Comparison of ENCODE assay signal across 20 cellular contexts in genomic region chr3:52514576-52514975, GRCh38. TPM values are rescaled to one million over a fixed set of nuclear protein-coding genes. Genes with fewer than 3 reads are reported as not detected.
DNase-seq lines count a peak whose midpoint lies in the region; ATAC-seq, FAIRE-seq and TF ChIP-seq lines count a peak whose summit lies in the region.
"Had no signal": no experiment of that assay in that cellular context is flagged by ENCODE, and none has a peak within 500 bp of the region (broad histone marks: within the 10 kb centered on the region; RNA-seq: fewer than 3 reads in every experiment).

No MANE protein-coding gene starts in this region.

- H3K79me2 ChIP-seq in HepG2 (ENCODE audit: insufficient read depth, low read length), result no peaks in the 10 kb centered on the region

- H3K9me3 ChIP-seq in HepG2 (ENCODE audit: low read length) (no peaks in the 10 kb centered on the region), right lobe of liver (no peaks in the 10 kb centered on the region), neuronal stem cell (replicated peaks in 1 of 2; ENCODE audit: control insufficient read depth in 2 of 2, insufficient read depth in 1 of 2, low read depth in 1 of 2, low read length in 2 of 2) (no peaks in the 10 kb centered on the region)
- H3K9me3 ChIP-seq: A549; BLaER1 treated with 17β-estradiol and CSF1 and Interleukin-3, amounts not matched to agents 10 nM and 100 nM; Caco-2 had no signal

- H4K91ac ChIP-seq in neuronal stem cell (ENCODE audit: low read depth, low read length, poor library complexity), result no peak overlapping the region

- H3K27ac ChIP-seq in HepG2 (ENCODE audit: extremely low read length, insufficient read depth, low read length), result no peak overlapping the region
- no peak overlapping the region for H3K27ac ChIP-seq in right lobe of liver
- no peak overlapping the region for H3K27ac ChIP-seq in neuronal stem cell (replicated peaks; ENCODE audit: low read length)
- H3K27ac ChIP-seq: 22Rv1, A549, C4-2B had no signal

- H3K9ac ChIP-seq in HepG2 (ENCODE audit: insufficient read depth, low read depth, low read length), result no peak overlapping the region
- H3K9ac ChIP-seq in neuronal stem cell (ENCODE audit: low read depth, low read length, poor library complexity), result no peak overlapping the region

- H3K27me3 ChIP-seq in HepG2 (ENCODE audit: control insufficient read depth in 1 of 2, insufficient read depth in 2 of 2, low read length in 2 of 2) (peaks cover 27 to 84% of the 10 kb centered on the region in 2 experiments), right lobe of liver (no peaks in the 10 kb centered on the region), neuronal stem cell (ENCODE audit: control insufficient read depth in 3 of 3, insufficient read depth in 3 of 3, low read depth in 1 of 3, low read length in 3 of 3) (peaks cover 2 to 69% (median 9%) of the 10 kb centered on the region in 3 experiments)
- H3K27me3 ChIP-seq: BLaER1 treated with 17β-estradiol and CSF1 and Interleukin-3, amounts not matched to agents 10 nM and 100 nM had no signal

- no peaks in the 10 kb centered on the region for H4K20me1 ChIP-seq in HepG2 (ENCODE audit: insufficient read depth, low read length)

- H2AK5ac ChIP-seq in neuronal stem cell (ENCODE audit: low read depth, low read length), result peak overlapping the region; percentile 97

- H3K4me2 ChIP-seq in HepG2 (ENCODE audit: low read depth, low read length) (peak overlapping the region; percentile 61; the same call in 1 of the 2 replicates), neuronal stem cell (ENCODE audit: insufficient read depth, low read length, poor library complexity, severe bottlenecking) (no peak overlapping the region)
- H3K4me2 ChIP-seq: A549 had no signal

- H2BK120ac ChIP-seq in neuronal stem cell (ENCODE audit: low read depth, low read length), result no peak overlapping the region

- H2BK12ac ChIP-seq in neuronal stem cell (ENCODE audit: low read length), result no peak overlapping the region

- DNase-seq in HepG2 (ENCODE audit: low spot score) (no peak), right lobe of liver (no peak), neuronal stem cell (ENCODE audit: low spot score) (no peak), KG1 (lab: John Stamatoyannopoulos, UW) (no peak)
- DNase-seq: AML-193; Caco-2; Calu3; CD4-positive, alpha-beta T cell; CD8-positive, alpha-beta T cell; DMS79 treated with DMSO at 0.1 percent for 48 hours; GF-D8 had no signal

- no peak overlapping the region for H3K4ac ChIP-seq in neuronal stem cell (ENCODE audit: low read length)

- H3K18ac ChIP-seq in neuronal stem cell (ENCODE audit: low read length), result peak overlapping the region; percentile 3

- no peak overlapping the region for H4K8ac ChIP-seq in neuronal stem cell (ENCODE audit: low read depth, low read length)

- no peaks in the 10 kb centered on the region for H3K79me1 ChIP-seq in neuronal stem cell (ENCODE audit: low read depth, low read length)

- intact Hi-C loops in HepG2 (cut with micrococcal nuclease; ENCODE audit: unreplicated experiment) (no loop called here), right lobe of liver (cut with DNase I) (no loop called here)

- in situ Hi-C loops in HepG2 (cut with HindIII; ENCODE audit: extremely low pct_ligation_motif_present, low pct_unique_long_range_greater_than_20kb), result no loop called here

- H2AFZ ChIP-seq in HepG2 (ENCODE audit: low read length), result no peak overlapping the region
- H2AFZ ChIP-seq in neuronal stem cell (ENCODE audit: low read length), result no peak overlapping the region

- H3K36me3 ChIP-seq in HepG2 (replicated peaks in 1 of 2; ENCODE audit: control insufficient read depth in 1 of 2, insufficient read depth in 2 of 2, low read length in 2 of 2) (no peaks in the 10 kb centered on the region), right lobe of liver (no peaks in the 10 kb centered on the region), neuronal stem cell (replicated peaks in 1 of 2; ENCODE audit: control insufficient read depth in 2 of 2, insufficient read depth in 2 of 2, low read length in 2 of 2) (no peaks in the 10 kb centered on the region)

- H3K14ac ChIP-seq in neuronal stem cell (ENCODE audit: low read length), result no peak overlapping the region

- CTCF ChIA-PET in HepG2 (lab: Yijun Ruan, JAX; ENCODE audit: low intra/inter-chr PET ratio, low total read pairs), result no interaction called here

- H2BK15ac ChIP-seq in neuronal stem cell (ENCODE audit: low read length), result no peak overlapping the region

- TF ChIP-seq POLR2A in HepG2 (IDR thresholded peaks at IDR 0.05; ENCODE audit: insufficient read depth in 1 of 2, low read depth in 2 of 2, low read length in 2 of 2) (no peak), right lobe of liver (IDR thresholded peaks at IDR 0.05) (no peak)

- no peak for ATAC-seq in HepG2
- ATAC-seq in right lobe of liver, result no peak
- ATAC-seq in GM19324 (IDR thresholded peaks at IDR 0.05; ENCODE audit: low FRiP score, unreplicated experiment), result no peak
- ATAC-seq: CD8-positive, alpha-beta T cell had no signal

- TF ChIP-seq RAD21 in HepG2 (CRISPR knock-in tag; IDR thresholded peaks at IDR 0.05), result no peak

- H3K4me3 ChIP-seq in HepG2 (replicated peaks in 1 of 3; ENCODE audit: insufficient read depth in 1 of 3, low read depth in 2 of 3, low read length in 3 of 3) (peak overlapping the region in 1 of 3 experiments; percentile 13; a peak in 1 of 6 replicates), right lobe of liver (no peak overlapping the region), neuronal stem cell (ENCODE audit: low read length in 2 of 2) (no peak overlapping the region)
- H3K4me3 ChIP-seq: A549; BLaER1 treated with 17β-estradiol and CSF1 and Interleukin-3, amounts not matched to agents 10 nM and 100 nM had no signal

- H3K4me1 ChIP-seq in HepG2 (ENCODE audit: insufficient read depth, low read length), result peaks cover 27% of the 10 kb centered on the region
- no peaks in the 10 kb centered on the region for H3K4me1 ChIP-seq in right lobe of liver
- peaks cover 0 to 6% of the 10 kb centered on the region in 2 donors for H3K4me1 ChIP-seq in neuronal stem cell (ENCODE audit: control insufficient read depth in 2 of 2, insufficient read depth in 1 of 2, low read depth in 1 of 2, low read length in 2 of 2)
- H3K4me1 ChIP-seq: A549, Caco-2 had no signal

- no peak for TF ChIP-seq EP300 in HepG2 (IDR thresholded peaks at IDR 0.05; ENCODE audit: low read depth in 2 of 2, low read length in 2 of 2)
- TF ChIP-seq EP300 in HepG2 (CRISPR knock-in tag; IDR thresholded peaks at IDR 0.05; ENCODE audit: borderline replicate concordance), result no peak

- BruUV-seq in HepG2 (replicated peaks; lab: Mats Ljungman, UMichigan), result no TSS peak

- no peak for FAIRE-seq in HepG2 (lab: Jason Lieb, UNC)
- FAIRE-seq: A549, D721Med, G401.6, GM12891, GM19239 had no signal

- POLR2A ChIA-PET in HepG2 (lab: Yijun Ruan, JAX), result interaction anchor here (1.5 kb wide), 1 partner anchor 18 kb away, joined by 3 read pairs; no protein-coding TSS in a partner anchor

- TF ChIP-seq CTCF in HepG2 (CRISPR knock-in tag; IDR thresholded peaks at IDR 0.05) (no peak), right lobe of liver (IDR thresholded peaks at IDR 0.05) (no peak)

- WGBS in HepG2 (ENCODE audit: low lambda C conversion rate), result 0% methylated on average over 5 of the region's 11 CpGs
- WGBS in right lobe of liver (ENCODE audit: insufficient coverage, low coverage, low lambda C conversion rate, missing lambda C conversion rate), result 67% methylated on average over 1 of the region's 11 CpGs
- no CpG with 5 or more reads among the region's 11 CpGs for WGBS in neuronal stem cell (ENCODE audit: extremely low coverage in 2 of 2, insufficient read length in 2 of 2, insufficient replicate concordance in 1 of 2), 2 donors

- no peak overlapping the region for H2BK5ac ChIP-seq in neuronal stem cell (ENCODE audit: low read length)

- H3K23ac ChIP-seq in neuronal stem cell (ENCODE audit: low read depth, low read length, poor library complexity), result peak overlapping the region; percentile 51

RNA-seq across cellular contexts. Expression of gene NT5DC2, which starts 19.1 kb away (rescaled TPM):
- total RNA-seq in HepG2 (2016; rRNA removed; fragmentation: Illumina TruSeq; extraction: Trizol) (105 and 131 TPM in 2 replicates), right lobe of liver (10 to 100 TPM in 1 of 6 experiments, 1 to 10 TPM in 5; 1.1 to 12.5 (median 3.9) TPM)
- total RNA-seq in HepG2 (2016; cell fraction: cytosol; rRNA removed; fragmentation: Illumina TruSeq; extraction: Trizol; ENCODE audit: low read depth), result 335 and 351 TPM in 2 replicates
- total RNA-seq in HepG2 (2016; cell fraction: insoluble cytoplasmic fraction; rRNA removed; fragmentation: Illumina TruSeq; extraction: Trizol), result 92.9 and 127 TPM in 2 replicates
- 398 and 413 TPM in 2 replicates for total RNA-seq in HepG2 (2016; cell fraction: membrane; rRNA removed; fragmentation: Illumina TruSeq; extraction: Trizol)
- 102 and 116 TPM in 2 replicates for total RNA-seq in HepG2 (2016; cell fraction: nucleus; rRNA removed; fragmentation: Illumina TruSeq; extraction: Trizol)
- 217 and 240 TPM in 2 replicates for polyA plus RNA-seq in HepG2 (2011; rRNA removed)
- polyA plus RNA-seq in HepG2 (2011; cell fraction: cytosol; rRNA removed), result 148 and 220 TPM in 2 replicates
- polyA plus RNA-seq in HepG2 (2011; cell fraction: nucleus; rRNA removed), result 493 and 549 TPM in 2 replicates
- polyA plus RNA-seq in HepG2 (2012), result 109 and 144 TPM in 2 replicates
- polyA plus RNA-seq in HepG2 (2016; cell fraction: cytosol; fragmentation: Illumina TruSeq; extraction: Trizol; ENCODE audit: low read depth), result 760 and 829 TPM in 2 replicates
- polyA plus RNA-seq in HepG2 (2016; cell fraction: insoluble cytoplasmic fraction; fragmentation: Illumina TruSeq; extraction: Trizol; ENCODE audit: low read depth), result 161 and 192 TPM in 2 replicates
- 646 and 710 TPM in 2 replicates for polyA plus RNA-seq in HepG2 (2016; cell fraction: membrane; fragmentation: Illumina TruSeq; extraction: Trizol; ENCODE audit: low read depth)
- polyA plus RNA-seq in HepG2 (2016; cell fraction: nucleus; fragmentation: Illumina TruSeq; extraction: Trizol; ENCODE audit: insufficient read depth, low read depth), result 319 and 344 TPM in 2 replicates
- 166 and 240 TPM in 2 replicates for polyA minus RNA-seq in HepG2 (2011; rRNA and poly(A)+ RNA removed; ENCODE audit: low replicate concordance)
- polyA minus RNA-seq in HepG2 (2011; cell fraction: cytosol; rRNA and poly(A)+ RNA removed), result 60.3 and 89.1 TPM in 2 replicates
- 74.0 and 75.3 TPM in 2 replicates for polyA minus RNA-seq in HepG2 (2011; cell fraction: nucleus; rRNA and poly(A)+ RNA removed)
- 246 TPM for polyA plus RNA-seq in neuronal stem cell (2013, experiment 1 of 2)
- polyA plus RNA-seq in neuronal stem cell (2013, experiment 2 of 2), result 233 TPM

RNA-seq across cellular contexts. Expression of gene STAB1, which starts 19.4 kb away (rescaled TPM):
- total RNA-seq in HepG2 (2016; rRNA removed; fragmentation: Illumina TruSeq; extraction: Trizol) (0.09 and 0.28 TPM in 2 replicates), right lobe of liver (100 to 1,000 TPM in 3 of 6 experiments, 10 to 100 TPM in 3; 60.7 to 268 (median 92.5) TPM)
- total RNA-seq in HepG2 (2016; cell fraction: cytosol; rRNA removed; fragmentation: Illumina TruSeq; extraction: Trizol; ENCODE audit: low read depth), result not detected in 2 replicates
- total RNA-seq in HepG2 (2016; cell fraction: insoluble cytoplasmic fraction; rRNA removed; fragmentation: Illumina TruSeq; extraction: Trizol), result 0.11 and 0.18 TPM in 2 replicates
- 0.31 TPM in 1 of 2 replicates, not detected in the other for total RNA-seq in HepG2 (2016; cell fraction: membrane; rRNA removed; fragmentation: Illumina TruSeq; extraction: Trizol)
- 0.13 and 0.16 TPM in 2 replicates for total RNA-seq in HepG2 (2016; cell fraction: nucleus; rRNA removed; fragmentation: Illumina TruSeq; extraction: Trizol)
- polyA plus RNA-seq in HepG2 (2011; rRNA removed), result 0.34 and 0.59 TPM in 2 replicates
- 0.13 and 0.16 TPM in 2 replicates for polyA plus RNA-seq in HepG2 (2011; cell fraction: cytosol; rRNA removed)
- 4.1 and 4.3 TPM in 2 replicates for polyA plus RNA-seq in HepG2 (2011; cell fraction: nucleus; rRNA removed)
- 0.23 and 0.24 TPM in 2 replicates for polyA plus RNA-seq in HepG2 (2012)
- polyA plus RNA-seq in HepG2 (2016; cell fraction: cytosol; fragmentation: Illumina TruSeq; extraction: Trizol; ENCODE audit: low read depth), result 0.02 and 0.14 TPM in 2 replicates
- polyA plus RNA-seq in HepG2 (2016; cell fraction: insoluble cytoplasmic fraction; fragmentation: Illumina TruSeq; extraction: Trizol; ENCODE audit: low read depth), result 0.10 TPM in 1 of 2 replicates, not detected in the other
- not detected in 2 replicates for polyA plus RNA-seq in HepG2 (2016; cell fraction: membrane; fragmentation: Illumina TruSeq; extraction: Trizol; ENCODE audit: low read depth)
- 0.30 TPM in 1 of 2 replicates, not detected in the other for polyA plus RNA-seq in HepG2 (2016; cell fraction: nucleus; fragmentation: Illumina TruSeq; extraction: Trizol; ENCODE audit: insufficient read depth, low read depth)
- polyA minus RNA-seq in HepG2 (2011; rRNA and poly(A)+ RNA removed; ENCODE audit: low replicate concordance), result 0.26 and 1.0 TPM in 2 replicates
- 0.30 TPM in 1 of 2 replicates, not detected in the other for polyA minus RNA-seq in HepG2 (2011; cell fraction: cytosol; rRNA and poly(A)+ RNA removed)
- polyA minus RNA-seq in HepG2 (2011; cell fraction: nucleus; rRNA and poly(A)+ RNA removed), result 0.50 and 0.90 TPM in 2 replicates
- 0.10 TPM for polyA plus RNA-seq in neuronal stem cell (2013, experiment 1 of 2)
- 0.03 TPM for polyA plus RNA-seq in neuronal stem cell (2013, experiment 2 of 2)
- polyA plus RNA-seq: A549 had no signal

RNA-seq across cellular contexts. Expression of gene UQCC5, which starts 21.8 kb away (rescaled TPM):
- total RNA-seq in HepG2 (2016; rRNA removed; fragmentation: Illumina TruSeq; extraction: Trizol), result 29.5 and 33.7 TPM in 2 replicates
- 45.8 and 54.6 TPM in 2 replicates for total RNA-seq in HepG2 (2016; cell fraction: cytosol; rRNA removed; fragmentation: Illumina TruSeq; extraction: Trizol; ENCODE audit: low read depth)
- 26.7 and 30.2 TPM in 2 replicates for total RNA-seq in HepG2 (2016; cell fraction: insoluble cytoplasmic fraction; rRNA removed; fragmentation: Illumina TruSeq; extraction: Trizol)
- total RNA-seq in HepG2 (2016; cell fraction: membrane; rRNA removed; fragmentation: Illumina TruSeq; extraction: Trizol), result 28.0 and 35.7 TPM in 2 replicates
- total RNA-seq in HepG2 (2016; cell fraction: nucleus; rRNA removed; fragmentation: Illumina TruSeq; extraction: Trizol), result 13.6 and 19.8 TPM in 2 replicates
- 15.4 and 15.7 TPM in 2 replicates for polyA plus RNA-seq in HepG2 (2011; rRNA removed)
- 16.5 and 17.9 TPM in 2 replicates for polyA plus RNA-seq in HepG2 (2011; cell fraction: cytosol; rRNA removed)
- 23.9 and 45.2 TPM in 2 replicates for polyA plus RNA-seq in HepG2 (2011; cell fraction: nucleus; rRNA removed)
- 7.0 and 36.2 TPM in 2 replicates for polyA plus RNA-seq in HepG2 (2012)
- polyA plus RNA-seq in HepG2 (2016; cell fraction: cytosol; fragmentation: Illumina TruSeq; extraction: Trizol; ENCODE audit: low read depth), result 58.7 and 84.5 TPM in 2 replicates
- 49.0 and 49.7 TPM in 2 replicates for polyA plus RNA-seq in HepG2 (2016; cell fraction: insoluble cytoplasmic fraction; fragmentation: Illumina TruSeq; extraction: Trizol; ENCODE audit: low read depth)
- 35.2 and 53.6 TPM in 2 replicates for polyA plus RNA-seq in HepG2 (2016; cell fraction: membrane; fragmentation: Illumina TruSeq; extraction: Trizol; ENCODE audit: low read depth)
- polyA plus RNA-seq in HepG2 (2016; cell fraction: nucleus; fragmentation: Illumina TruSeq; extraction: Trizol; ENCODE audit: insufficient read depth, low read depth), result 38.0 and 44.8 TPM in 2 replicates
- 9.6 and 17.6 TPM in 2 replicates for polyA minus RNA-seq in HepG2 (2011; rRNA and poly(A)+ RNA removed; ENCODE audit: low replicate concordance)
- 5.4 and 10.7 TPM in 2 replicates for polyA minus RNA-seq in HepG2 (2011; cell fraction: cytosol; rRNA and poly(A)+ RNA removed)
- polyA minus RNA-seq in HepG2 (2011; cell fraction: nucleus; rRNA and poly(A)+ RNA removed), result 13.0 and 14.4 TPM in 2 replicates
- total RNA-seq in right lobe of liver, result 1 to 10 TPM in 5 of 6 experiments, under 1 TPM in 1; 0.81 to 8.3 (median 4.3) TPM
- 41.8 TPM for polyA plus RNA-seq in neuronal stem cell (2013, experiment 1 of 2)
- 44.8 TPM for polyA plus RNA-seq in neuronal stem cell (2013, experiment 2 of 2)

RNA-seq across cellular contexts. Expression of gene NISCH, which starts 59.2 kb away (rescaled TPM):
- total RNA-seq in HepG2 (2016; rRNA removed; fragmentation: Illumina TruSeq; extraction: Trizol) (15.3 and 27.0 TPM in 2 replicates), right lobe of liver (10 to 100 TPM; 19.7 to 51.9 (median 30.6) TPM)
- 10.8 and 11.5 TPM in 2 replicates for total RNA-seq in HepG2 (2016; cell fraction: cytosol; rRNA removed; fragmentation: Illumina TruSeq; extraction: Trizol; ENCODE audit: low read depth)
- total RNA-seq in HepG2 (2016; cell fraction: insoluble cytoplasmic fraction; rRNA removed; fragmentation: Illumina TruSeq; extraction: Trizol), result 10.9 and 25.7 TPM in 2 replicates
- 11.3 and 12.4 TPM in 2 replicates for total RNA-seq in HepG2 (2016; cell fraction: membrane; rRNA removed; fragmentation: Illumina TruSeq; extraction: Trizol)
- 36.6 and 40.4 TPM in 2 replicates for total RNA-seq in HepG2 (2016; cell fraction: nucleus; rRNA removed; fragmentation: Illumina TruSeq; extraction: Trizol)
- polyA plus RNA-seq in HepG2 (2011; rRNA removed), result 47.6 and 63.0 TPM in 2 replicates
- 17.8 and 20.4 TPM in 2 replicates for polyA plus RNA-seq in HepG2 (2011; cell fraction: cytosol; rRNA removed)
- polyA plus RNA-seq in HepG2 (2011; cell fraction: nucleus; rRNA removed), result 441 and 512 TPM in 2 replicates
- 31.6 and 39.4 TPM in 2 replicates for polyA plus RNA-seq in HepG2 (2012)
- 3.2 and 3.7 TPM in 2 replicates for polyA plus RNA-seq in HepG2 (2016; cell fraction: cytosol; fragmentation: Illumina TruSeq; extraction: Trizol; ENCODE audit: low read depth)
- 9.4 and 12.9 TPM in 2 replicates for polyA plus RNA-seq in HepG2 (2016; cell fraction: insoluble cytoplasmic fraction; fragmentation: Illumina TruSeq; extraction: Trizol; ENCODE audit: low read depth)
- 6.4 and 6.7 TPM in 2 replicates for polyA plus RNA-seq in HepG2 (2016; cell fraction: membrane; fragmentation: Illumina TruSeq; extraction: Trizol; ENCODE audit: low read depth)
- 96.6 and 101 TPM in 2 replicates for polyA plus RNA-seq in HepG2 (2016; cell fraction: nucleus; fragmentation: Illumina TruSeq; extraction: Trizol; ENCODE audit: insufficient read depth, low read depth)
- 50.0 and 58.0 TPM in 2 replicates for polyA minus RNA-seq in HepG2 (2011; rRNA and poly(A)+ RNA removed; ENCODE audit: low replicate concordance)
- 15.2 and 15.4 TPM in 2 replicates for polyA minus RNA-seq in HepG2 (2011; cell fraction: cytosol; rRNA and poly(A)+ RNA removed)
- 97.0 and 102 TPM in 2 replicates for polyA minus RNA-seq in HepG2 (2011; cell fraction: nucleus; rRNA and poly(A)+ RNA removed)
- polyA plus RNA-seq in neuronal stem cell (2013, experiment 1 of 2), result 58.8 TPM
- 58.4 TPM for polyA plus RNA-seq in neuronal stem cell (2013, experiment 2 of 2)

Comparison
In these comparisons a context has a peak if more than half of its experiments do, and no peak if none do; other contexts are left out.
1. RNA of gene NT5DC2, which starts 19.1 kb away (total RNA-seq): 92.9 to 413 TPM in HepG2; 1.1 to 12.5 TPM in right lobe of liver; every median in the first group is over 4 times any median in the second.
2. RNA of gene STAB1, which starts 19.4 kb away (total RNA-seq): 60.7 to 268 TPM in right lobe of liver; 0.09 to 0.31 TPM in HepG2; every median in the first group is over 10 times any median in the second.